In the genomic region with DNA sequence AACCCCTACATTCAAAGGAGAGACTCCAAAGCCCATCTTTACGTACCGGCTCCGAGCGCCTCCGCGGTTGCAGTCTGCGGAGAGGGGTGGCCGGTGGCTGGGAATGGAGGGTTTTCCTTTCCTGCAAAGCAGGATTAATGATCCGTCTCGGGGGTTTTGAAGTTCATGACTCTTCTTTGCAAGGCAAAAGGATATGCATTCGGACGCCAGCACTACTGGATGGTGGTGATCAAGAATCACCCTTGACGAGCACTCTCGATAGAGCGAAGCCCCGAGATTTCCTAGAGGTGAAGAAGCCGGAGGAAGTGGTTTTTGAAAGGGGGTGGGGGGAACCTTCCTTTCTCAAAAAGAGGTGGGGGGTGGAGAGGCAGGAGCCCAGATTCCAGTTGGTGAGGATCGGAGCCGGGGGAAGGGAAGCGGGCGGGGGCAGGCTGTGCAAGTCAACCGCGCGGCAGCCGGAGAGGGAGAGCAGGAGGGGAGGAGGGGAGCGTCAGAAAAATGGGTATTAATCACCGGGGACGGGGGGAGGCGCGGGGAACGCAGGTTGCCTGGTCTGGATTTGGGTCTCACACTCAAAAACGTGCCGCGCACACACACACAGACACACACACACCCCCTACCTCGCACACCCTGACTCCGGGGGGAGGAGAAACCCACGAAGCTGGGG, we compare ENCODE assay signal across 10 cellular contexts. TPM values are rescaled to one million over a fixed set of nuclear protein-coding genes. Genes with fewer than 3 reads are reported as not detected.
DNase-seq lines count a peak whose midpoint lies in the region; ATAC-seq lines count a peak whose summit lies in the region.
"Had no signal": no experiment of that assay in that cellular context is flagged by ENCODE, and none has a peak within 500 bp of the region (broad histone marks: within the 10 kb centered on the region; RNA-seq: fewer than 3 reads in every experiment).

A gene (minus strand): TSS at position 307 of the 667 bp plus-strand sequence. CDS start 115,394 bp downstream, outside the sequence.

- H3K36me3 ChIP-seq in NT2/D1 (ENCODE audit: insufficient read depth, insufficient read length, low read length) = no peaks in the 10 kb centered on the region
- no peaks in the 10 kb centered on the region for H3K36me3 ChIP-seq in iPS DF 6.9 (ENCODE audit: control insufficient read depth, insufficient read depth, low read length)

- H3K9ac ChIP-seq in NT2/D1 (ENCODE audit: insufficient read length, low read depth) = peak within 1 kb of the TSS; percentile 76

- intact Hi-C loops in sciatic nerve (cut with DNase I) = no loop called here

- no CpG with 5 or more reads among the region's 37 CpGs for WGBS in iPS DF 6.9 (ENCODE audit: insufficient coverage, insufficient read length)

- H3K4me3 ChIP-seq in NT2/D1 (ENCODE audit: insufficient read length, low read depth) = peak within 1 kb of the TSS; percentile 77
- H3K4me3 ChIP-seq in iPS DF 6.9 (ENCODE audit: low read length) = peak within 1 kb of the TSS; percentile 80; the same call in 1 of the 2 replicates

- H3K4me1 ChIP-seq in NT2/D1 (ENCODE audit: insufficient read depth, insufficient read length) (no peaks in the 10 kb centered on the region), iPS DF 6.9 (ENCODE audit: control insufficient read depth, insufficient read depth, low read length) (peaks cover 3% of the 10 kb centered on the region; the same call in 1 of the 2 replicates)

- H3K9me3 ChIP-seq in NT2/D1 (ENCODE audit: insufficient read depth, low read length) (no peaks in the 10 kb centered on the region), iPS DF 6.9 (ENCODE audit: control insufficient read depth, insufficient read depth, low read length) (no peaks in the 10 kb centered on the region)

- H3K27me3 ChIP-seq in NT2/D1 (ENCODE audit: insufficient read depth, insufficient read length) (peaks cover 51% of the 10 kb centered on the region), iPS DF 6.9 (ENCODE audit: control insufficient read depth, insufficient read depth, low read length) (peaks cover 1% of the 10 kb centered on the region; the same call in 1 of the 2 replicates)

- DNase-seq in DMS 273 (lab: John Stamatoyannopoulos, UW; ENCODE audit: unreplicated experiment) (peak; percentile 24), DMS 273 treated with DMSO at 0.1 percent for 48 hours (lab: John Stamatoyannopoulos, UW) (no peak), NT2/D1 (ENCODE audit: low read depth, low spot score) (peak; percentile 67), iPS DF 6.9 (ENCODE audit: low read depth, low spot score) (no peak), sciatic nerve (ENCODE audit: low spot score) (no peak)
- no peak for DNase-seq in activated CD8-positive, alpha-beta memory T cell treated with anti-CD3 and anti-CD28 coated beads for 24 hours

- H3K27ac ChIP-seq in iPS DF 6.9 (ENCODE audit: low read length) = no peak within 1 kb of the TSS
- H3K27ac ChIP-seq: 22Rv1, VCaP had no signal

- ATAC-seq in sciatic nerve = peak; percentile 42
- ATAC-seq in HG03025 (IDR thresholded peaks at IDR 0.05; ENCODE audit: low FRiP score, unreplicated experiment) = no peak
- ATAC-seq in GM19463 (IDR thresholded peaks at IDR 0.05; ENCODE audit: unreplicated experiment) = no peak

RNA-seq across cellular contexts. Expression of the gene that starts here (rescaled TPM):
- 11.9 TPM for total RNA-seq in sciatic nerve

Comparison
In these comparisons a context has a peak if more than half of its experiments do, and no peak if none do; other contexts are left out.
1. DNase-seq: peak in DMS 273 (single experiment) and NT2/D1 (single experiment); none in DMS 273 treated with DMSO at 0.1 percent for 48 hours (single experiment), iPS DF 6.9 (single experiment), sciatic nerve (single experiment) and activated CD8-positive, alpha-beta memory T cell treated with anti-CD3 and anti-CD28 coated beads for 24 hours (single experiment).